Comparison of ENCODE assay signal across 8 cellular contexts in genomic region chr1:228166170-228166936, GRCh38.
DNase-seq lines count a peak whose midpoint lies in the region; ATAC-seq lines count a peak whose summit lies in the region.

No MANE protein-coding gene starts in this region.

- H3K4me3 Mint-ChIP-seq in memory B cell, result peak overlapping the region; percentile 83

- H3K27me3 Mint-ChIP-seq in memory B cell, result no peaks in the 10 kb centered on the region

- peaks cover 23% of the 10 kb centered on the region for H3K4me1 ChIP-seq in effector memory CD4-positive, alpha-beta T cell (ENCODE audit: control insufficient read depth, insufficient read depth, low read length, poor library complexity, severe bottlenecking)

- H3K9me3 ChIP-seq in effector memory CD4-positive, alpha-beta T cell (ENCODE audit: control insufficient read depth, low read length), result no peaks in the 10 kb centered on the region

- H3K9me3 Mint-ChIP-seq in memory B cell, result no peaks in the 10 kb centered on the region

- H3K4me3 ChIP-seq in effector memory CD4-positive, alpha-beta T cell (ENCODE audit: insufficient read depth, low read depth, low read length, poor library complexity, severe bottlenecking), result peak overlapping the region; percentile 53

- peak; percentile 54 for DNase-seq in ACHN
- DNase-seq in NCI-H1694 (lab: John Stamatoyannopoulos, UW), result peak; percentile 63
- DNase-seq in activated CD4-positive, alpha-beta T cell treated with anti-CD3 and anti-CD28 coated beads, Interleukin-2, amount 50 U/mL, for 24 hours (ENCODE audit: low read depth in 1 of 2, low spot score in 1 of 2), result peak; percentile 24 to 33
- DNase-seq in effector memory CD4-positive, alpha-beta T cell, result peak; percentile 44 to 62 (median 57)
- DNase-seq in memory B cell (ENCODE audit: low spot score in 2 of 2), result peak in 1 of 2 donors; percentile 78
- DNase-seq in stimulated activated CD8-positive, alpha-beta memory T cell treated with anti-CD3 and anti-CD28 coated beads, Interleukin-4, amount 100 ng/mL, for 1 hour (ENCODE audit: low read depth in 2 of 2, low spot score in 1 of 2), result peak; percentile 17 to 24

- H3K27ac ChIP-seq in effector memory CD4-positive, alpha-beta T cell (ENCODE audit: insufficient read depth, low read length, poor library complexity, severe bottlenecking), result peak overlapping the region; percentile 98

- peak; percentile 18 for ATAC-seq in GM18498 (IDR thresholded peaks at IDR 0.05; ENCODE audit: unreplicated experiment)
- ATAC-seq in HG02885 (IDR thresholded peaks at IDR 0.05; ENCODE audit: poor library complexity, unreplicated experiment), result peak; percentile 10
- ATAC-seq in memory B cell (ENCODE audit: low read depth), result peak; percentile 21

- H3K36me3 Mint-ChIP-seq in memory B cell, result peaks cover 9% of the 10 kb centered on the region

- peaks cover 29% of the 10 kb centered on the region for H3K4me1 Mint-ChIP-seq in memory B cell

- H3K27ac Mint-ChIP-seq in memory B cell, result peak overlapping the region; percentile 95

- H3K36me3 ChIP-seq in effector memory CD4-positive, alpha-beta T cell (ENCODE audit: control insufficient read depth, insufficient read depth, low read length), result peaks cover 3% of the 10 kb centered on the region

- no peaks in the 10 kb centered on the region for H3K27me3 ChIP-seq in effector memory CD4-positive, alpha-beta T cell (replicated peaks; ENCODE audit: control insufficient read depth, insufficient read depth, low read length, poor library complexity, severe bottlenecking)

- in situ Hi-C loops in ACHN (cut with HindIII; ENCODE audit: low pct_ligation_motif_present, low pct_unique_long_range_greater_than_20kb, low sequenced_read_pairs), result no loop called here
